Comparison of ENCODE assay signal across 27 cellular contexts in genomic region chr13:41606646-41607045, GRCh38.
"Had no signal": no experiment of that assay in that cellular context is flagged by ENCODE, and none has a peak within 500 bp of the region (broad histone marks: within the 10 kb centered on the region; RNA-seq: fewer than 3 reads in every experiment).

No MANE protein-coding gene starts in this region.

- H3K27me3 Mint-ChIP-seq: activated naive CD4-positive, alpha-beta T cell treated with anti-CD3 and anti-CD28 coated beads, Interleukin-2, amount 50 U/mL, for 24 hours had no signal

- FAIRE-seq: bronchial epithelial cell had no signal

- H3K27ac Mint-ChIP-seq: activated CD8-positive, alpha-beta T cell treated with anti-CD3 and anti-CD28 coated beads, Interleukin-2, amount 10 ng/mL, durations not matched to agents 7 days and 5 days; activated naive CD4-positive, alpha-beta T cell treated with anti-CD3 and anti-CD28 coated beads, Interleukin-2, amount 50 U/mL, for 24 hours; T-helper 1 cell treated with Interleukin-12 subunit alpha and Interleukin-12 subunit beta and Interleukin-4 antibody, amounts not matched to agents 30 μg/mL and 1 μg/mL, for 36 hours had no signal

- H3K4me1 ChIP-seq: ascending aorta, body of pancreas, Peyer's patch had no signal

- H3K27me3 ChIP-seq: ascending aorta, body of pancreas, Peyer's patch, SJCRH30 had no signal

- H3K9me3 Mint-ChIP-seq: activated naive CD4-positive, alpha-beta T cell treated with anti-CD3 and anti-CD28 coated beads, Interleukin-2, amount 50 U/mL, for 24 hours; T-helper 1 cell treated with Interleukin-12 subunit alpha and Interleukin-12 subunit beta and Interleukin-4 antibody, amounts not matched to agents 30 μg/mL and 1 μg/mL, for 36 hours had no signal

- H3K4me3 ChIP-seq: ascending aorta, body of pancreas, Peyer's patch, SJCRH30 had no signal

- H3K4me2 ChIP-seq: SK-N-SH had no signal

- H3K9ac ChIP-seq: SK-N-SH had no signal

- H3K27ac ChIP-seq: ascending aorta, body of pancreas, Peyer's patch, RWPE1, SJCRH30 had no signal

- H3K4me3 Mint-ChIP-seq: activated CD8-positive, alpha-beta T cell treated with anti-CD3 and anti-CD28 coated beads, Interleukin-2, amount 10 ng/mL, durations not matched to agents 7 days and 5 days; activated naive CD4-positive, alpha-beta T cell treated with anti-CD3 and anti-CD28 coated beads, Interleukin-2, amount 50 U/mL, for 24 hours; T-helper 1 cell treated with Interleukin-12 subunit alpha and Interleukin-12 subunit beta and Interleukin-4 antibody, amounts not matched to agents 30 μg/mL and 1 μg/mL, for 36 hours had no signal

- ATAC-seq: activated CD4-positive, CD25-positive, alpha-beta regulatory T cell treated with anti-CD3 and anti-CD28 coated beads, Interleukin-2, amount 50 U/mL, for 24 hours; activated CD8-positive, alpha-beta T cell treated with anti-CD3 and anti-CD28 coated beads, Interleukin-2, amount 10 ng/mL, durations not matched to agents 7 days and 5 days; body of pancreas had no signal

- DNase-seq: activated CD4-positive, alpha-beta T cell treated with anti-CD3 and anti-CD28 coated beads for 4 hours; activated CD8-positive, alpha-beta memory T cell treated with anti-CD3 and anti-CD28 coated beads, Interleukin-2, amount 50 U/mL, for 48 hours; activated CD8-positive, alpha-beta T cell treated with anti-CD3 and anti-CD28 coated beads, Interleukin-2, amount 10 ng/mL, durations not matched to agents 7 days and 5 days; activated naive CD4-positive, alpha-beta T cell; activated T-cell treated with anti-CD3 and anti-CD28 coated beads, Interleukin-2, amount 50 U/mL, for 1 hour; amniotic stem cell; body of pancreas; central memory CD4-positive, alpha-beta T cell; Kasumi-1; KBM-7; NCI-H1092; NCI-H1417; NCI-H2029; NCI-H2107; NCI-H446; NCI-H524; Peyer's patch; Right ventricle myocardium superior; SJCRH30; SK-N-SH; SW 1271 had no signal

- H3K9me3 ChIP-seq: ascending aorta, body of pancreas, Peyer's patch, SJCRH30, SK-N-SH had no signal

- H3K36me3 ChIP-seq: SJCRH30 had no signal
